In genomic region chr19:12792853-12793289, GRCh38 we compare ENCODE assay signal across 9 cellular contexts. TPM values are rescaled to one million over a fixed set of nuclear protein-coding genes. Genes with fewer than 3 reads are reported as not detected.
A peak's percentile ranks its signal among the peaks of the same experiment; 100 is the strongest.
DNase-seq lines count a peak whose midpoint lies in the region; ATAC-seq, FAIRE-seq and TF ChIP-seq lines count a peak whose summit lies in the region.
"Had no signal": no experiment of that assay in that cellular context is flagged by ENCODE, and none has a peak within 500 bp of the region (broad histone marks: within the 10 kb centered on the region; RNA-seq: fewer than 3 reads in every experiment).

No MANE protein-coding gene starts in this region.

- H3K4me3 Mint-ChIP-seq in endodermal cell = peak overlapping the region; percentile 74

- no peak for TF ChIP-seq CTCF in RWPE1 (conservative IDR thresholded peaks at IDR 0.05; ENCODE audit: low read depth)
- TF ChIP-seq CTCF in endodermal cell (conservative IDR thresholded peaks at IDR 0.05) = no peak
- TF ChIP-seq CTCF in pancreas (IDR thresholded peaks at IDR 0.05) = no peak

- no peaks in the 10 kb centered on the region for H3K9me3 Mint-ChIP-seq in endodermal cell

- ATAC-seq in pancreas (peak in 1 of 4 donors; percentile 0), HG02973 (IDR thresholded peaks at IDR 0.05; ENCODE audit: unreplicated experiment) (no peak), HG02870 (IDR thresholded peaks at IDR 0.05; ENCODE audit: unreplicated experiment) (no peak)

- WGBS in endodermal cell (ENCODE audit: insufficient coverage in 1 of 2, insufficient read length in 1 of 2), 2 experiments = 2 to 3% methylated on average over 5 to 19 of the region's 22 CpGs
- 0% methylated on average over 22 of the region's 22 CpGs for WGBS in pancreas, 2 donors

- H3K27ac ChIP-seq in RWPE1 (peak overlapping the region; percentile 100), endodermal cell (ENCODE audit: low read depth, low read length) (no peak overlapping the region), pancreas (peak overlapping the region; percentile 95 to 100 (median 99))

- CTCF ChIA-PET in RWPE1 (lab: Yijun Ruan, JAX) = interaction anchor here (0.6 to 3.6 kb wide), 5 partner anchors 10 to 129 kb away, joined by 3 to 40 read pairs (median 3); partner anchors contain the start of gene HOOK2

- H3K27me3 Mint-ChIP-seq in endodermal cell (ENCODE audit: insufficient read depth) = peaks cover 9% of the 10 kb centered on the region

- H3K27me3 ChIP-seq in endodermal cell (ENCODE audit: control insufficient read depth, insufficient read depth, low read length, poor library complexity, severe bottlenecking) = peaks cover 9% of the 10 kb centered on the region
- no peaks in the 10 kb centered on the region for H3K27me3 ChIP-seq in pancreas

- H3K36me3 Mint-ChIP-seq in endodermal cell (ENCODE audit: low read depth) = peaks cover 4% of the 10 kb centered on the region

- intact Hi-C loops in pancreas (cut with DNase I) = no loop called here

- peak overlapping the region; percentile 67 for H3K9ac ChIP-seq in ES-I3 (ENCODE audit: low read depth, low read length)
- H3K9ac ChIP-seq in endodermal cell (ENCODE audit: extremely low read depth, low read length, poor library complexity, severe bottlenecking) = peak overlapping the region; percentile 89

- peaks cover 33% of the 10 kb centered on the region for H3K4me1 Mint-ChIP-seq in endodermal cell

- no peak for DNase-seq in RWPE1 (ENCODE audit: low spot score)
- DNase-seq in endodermal cell = no peak
- peak in 3 of 6 donors; percentile 43 to 68 (median 47) for DNase-seq in pancreas
- no peak for DNase-seq in stimulated activated CD4-positive, alpha-beta T cell treated with anti-CD3 and anti-CD28 coated beads, Interleukin-4, amount 100 ng/mL, for 1 hour
- DNase-seq in UCSD-AML1 (lab: John Stamatoyannopoulos, UW; ENCODE audit: unreplicated experiment) = no peak

- H3K4me1 ChIP-seq in ES-I3 (ENCODE audit: insufficient read depth, low read length) (peaks cover 17% of the 10 kb centered on the region), endodermal cell (ENCODE audit: control insufficient read depth, insufficient read depth, low read length) (peaks cover 11% of the 10 kb centered on the region), pancreas (peaks cover 10 to 26% (median 20%) of the 10 kb centered on the region in 3 donors)

- no peaks in the 10 kb centered on the region for H3K36me3 ChIP-seq in ES-I3 (ENCODE audit: insufficient read depth, low read length)
- H3K36me3 ChIP-seq in endodermal cell (ENCODE audit: control insufficient read depth, insufficient read depth, low read length) = no peaks in the 10 kb centered on the region
- H3K36me3 ChIP-seq in pancreas = no peaks in the 10 kb centered on the region

- no peaks in the 10 kb centered on the region for H3K9me3 ChIP-seq in ES-I3 (ENCODE audit: control insufficient read depth, insufficient read depth, low read length)
- no peaks in the 10 kb centered on the region for H3K9me3 ChIP-seq in endodermal cell (ENCODE audit: control insufficient read depth, low read length)
- no peaks in the 10 kb centered on the region for H3K9me3 ChIP-seq in pancreas

- H3K4me3 ChIP-seq in endodermal cell (ENCODE audit: low read length) (peak overlapping the region; percentile 86), pancreas (peak overlapping the region; percentile 70 to 95 (median 86))

- no peak for FAIRE-seq in pancreas (lab: Jason Lieb, UNC)

- H3K27ac Mint-ChIP-seq in endodermal cell = no peak overlapping the region

- POLR2A ChIA-PET in RWPE1 (lab: Yijun Ruan, JAX; ENCODE audit: low non-redundant PET) = interaction anchor here (0.9 to 7.3 kb wide), 4 partner anchors 10 to 26 kb away, joined by 3 to 120 read pairs (median 11); partner anchors contain the start of gene HOOK2

RNA-seq across cellular contexts. Expression of gene JUNB, which starts 1.6 kb away (rescaled TPM):
- total RNA-seq in endodermal cell (1 to 10 TPM; 6.7 to 7.2 TPM), pancreas (100 to 1,000 TPM in 2 of 6 donors, 10 to 100 TPM in 4; 41.6 to 109 (median 70.7) TPM)
- 7.7 TPM for polyA plus RNA-seq in endodermal cell (2013, experiment 1 of 2)
- polyA plus RNA-seq in endodermal cell (2013, experiment 2 of 2) = 9.9 TPM
- polyA plus RNA-seq in pancreas = 100 to 1,000 TPM; 172 to 206 TPM

RNA-seq across cellular contexts. Expression of gene PRDX2, which starts 8.7 kb away (rescaled TPM):
- total RNA-seq in endodermal cell = 100 to 1,000 TPM; 429 to 507 TPM
- polyA plus RNA-seq in endodermal cell (2013, experiment 1 of 2) = 440 TPM
- polyA plus RNA-seq in endodermal cell (2013, experiment 2 of 2) = 394 TPM
- 100 to 1,000 TPM in 4 of 6 donors, 10 to 100 TPM in 2; 77.5 to 109 (median 103) TPM for total RNA-seq in pancreas
- 100 to 1,000 TPM in 1 of 2 donors, 10 to 100 TPM in 1; 75.8 to 172 TPM for polyA plus RNA-seq in pancreas

RNA-seq across cellular contexts. Expression of gene THSD8, which starts 9.0 kb away (rescaled TPM):
- total RNA-seq in endodermal cell (10 to 100 TPM; 34.4 to 57.4 TPM), pancreas (1 to 10 TPM in 5 of 6 donors, under 1 TPM in 1; 0.90 to 3.9 (median 2.1) TPM)
- polyA plus RNA-seq in endodermal cell (2013, experiment 1 of 2) = 12.7 TPM
- polyA plus RNA-seq in endodermal cell (2013, experiment 2 of 2) = 17.6 TPM
- polyA plus RNA-seq in pancreas = 1 to 10 TPM; 1.3 to 2.0 TPM
- total RNA-seq: myocyte had no signal

RNA-seq across cellular contexts. Expression of gene RNASEH2A, which starts 13.5 kb away (rescaled TPM):
- total RNA-seq in endodermal cell (10 to 100 TPM; 51.0 to 97.1 TPM), pancreas (1 to 10 TPM; 1.7 to 6.0 (median 3.0) TPM)
- polyA plus RNA-seq in endodermal cell (2013, experiment 1 of 2) = 68.6 TPM
- 58.0 TPM for polyA plus RNA-seq in endodermal cell (2013, experiment 2 of 2)
- polyA plus RNA-seq in pancreas = 1 to 10 TPM; 3.9 to 5.5 TPM

RNA-seq across cellular contexts. Expression of gene HOOK2, which starts 17.5 kb away (rescaled TPM):
- total RNA-seq in endodermal cell = 100 to 1,000 TPM in 1 of 2 donors, 10 to 100 TPM in 1; 82.1 to 103 TPM
- polyA plus RNA-seq in endodermal cell (2013, experiment 1 of 2) = 28.9 TPM
- 23.8 TPM for polyA plus RNA-seq in endodermal cell (2013, experiment 2 of 2)
- total RNA-seq in pancreas = 10 to 100 TPM; 37.7 to 60.9 (median 49.0) TPM
- polyA plus RNA-seq in pancreas = 100 to 1,000 TPM; 268 to 300 TPM

Comparison
In these comparisons a context has a peak if more than half of its experiments do, and no peak if none do; other contexts are left out.
1. RNA of gene JUNB, which starts 1.6 kb away (total RNA-seq): 41.6 to 109 TPM in pancreas; 6.7 to 7.2 TPM in endodermal cell; every median in the first group is over 4 times any median in the second.
2. RNA of gene THSD8, which starts 9.0 kb away (total RNA-seq): 34.4 to 57.4 TPM in endodermal cell; 0.90 to 3.9 TPM in pancreas; every median in the first group is over 4 times any median in the second.